Comparison of ENCODE assay signal across 28 cellular contexts in the genomic region with DNA sequence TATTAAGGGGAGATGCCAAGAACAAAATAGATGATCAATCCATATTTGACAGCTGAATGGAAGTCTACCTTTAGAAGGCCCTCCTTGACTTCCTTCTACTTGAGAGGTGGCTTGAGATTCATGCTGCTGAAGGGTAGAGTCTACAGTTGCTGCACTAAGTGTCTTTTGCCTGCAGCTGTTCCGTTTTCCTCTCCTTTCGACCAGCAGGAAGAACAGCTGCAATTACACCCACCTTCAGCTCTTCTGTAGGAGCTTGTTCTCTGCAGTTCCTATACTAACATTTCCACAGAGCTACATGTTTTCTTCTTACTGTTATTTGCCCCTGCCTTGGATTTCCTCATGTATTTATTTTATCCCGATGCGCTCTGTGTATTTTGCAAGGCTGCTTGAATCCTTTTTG.
"Had no signal": no experiment of that assay in that cellular context is flagged by ENCODE, and none has a peak within 500 bp of the region (broad histone marks: within the 10 kb centered on the region; RNA-seq: fewer than 3 reads in every experiment).

No MANE protein-coding gene starts in this region.

- H3K4me1 ChIP-seq: pancreas, psoas muscle, sigmoid colon, stomach, tibial nerve, upper lobe of left lung, vagina had no signal

- H3K4me1 Mint-ChIP-seq: stimulated activated effector memory CD8-positive, alpha-beta T cell treated with anti-CD3 and anti-CD28 coated beads, Interleukin-12 subunit alpha, Interleukin-12 subunit beta, amount 100 ng/mL, for 72 hours; stimulated activated naive B cell treated with anti-CD40 and anti-IgM and Interleukin-4, amounts not matched to agents 10 μg/mL and 1 μg/mL and 100 μg/mL, for 72 hours had no signal

- H3K36me3 Mint-ChIP-seq: naive thymus-derived CD8-positive, alpha-beta T cell; natural killer cell treated with Interleukin-12 subunit alpha and Interleukin-12 subunit beta and Interleukin-15 and Interleukin-18, amount 100 ng/mL, for 72 hours; stimulated activated effector memory CD8-positive, alpha-beta T cell treated with anti-CD3 and anti-CD28 coated beads, Interleukin-12 subunit alpha, Interleukin-12 subunit beta, amount 100 ng/mL, for 72 hours; stimulated activated naive B cell treated with anti-CD40 and anti-IgM and Interleukin-4, amounts not matched to agents 10 μg/mL and 1 μg/mL and 100 μg/mL, for 72 hours had no signal

- H3K4me3 Mint-ChIP-seq: naive thymus-derived CD8-positive, alpha-beta T cell; natural killer cell treated with Interleukin-12 subunit alpha and Interleukin-12 subunit beta and Interleukin-15 and Interleukin-18, amount 100 ng/mL, for 72 hours; nephron progenitor cell; neural crest cell; stimulated activated effector memory CD8-positive, alpha-beta T cell treated with anti-CD3 and anti-CD28 coated beads, Interleukin-12 subunit alpha, Interleukin-12 subunit beta, amount 100 ng/mL, for 72 hours; stimulated activated naive B cell treated with anti-CD40 and anti-IgM and Interleukin-4, amounts not matched to agents 10 μg/mL and 1 μg/mL and 100 μg/mL, for 72 hours; stimulated activated naive CD8-positive, alpha-beta T cell treated with anti-CD3 and anti-CD28 coated beads, Interleukin-15, Interleukin-2, amounts not matched to agents 100 ng/mL and 50 ng/mL, for 24 hours had no signal

- H3K36me3 ChIP-seq: neutrophil, pancreas, right lobe of liver, sigmoid colon, stomach, thoracic aorta, thyroid gland, tibial nerve, upper lobe of left lung, vagina had no signal

- DNase-seq: naive thymus-derived CD8-positive, alpha-beta T cell; nephron progenitor cell; nucleus accumbens; pancreas; psoas muscle; right cardiac atrium; right lobe of liver; sigmoid colon; small intestine; stimulated activated CD4-positive, alpha-beta T cell treated with anti-CD3 and anti-CD28 coated beads, Interleukin-15, amount 100 ng/mL, for 24 hours; stimulated activated CD4-positive, alpha-beta T cell treated with anti-CD3 and anti-CD28 coated beads, Interleukin-2, amount 100 ng/mL, for 24 hours; stimulated activated CD4-positive, alpha-beta T cell treated with anti-CD3 and anti-CD28 coated beads, Interleukin-2, amount 100 ng/mL, for 48 hours; stimulated activated CD4-positive, alpha-beta T cell treated with anti-CD3 and anti-CD28 coated beads, Interleukin-4, amount 100 ng/mL, for 24 hours; stimulated activated naive B cell treated with anti-CD40 and anti-IgM and Interleukin-4, amounts not matched to agents 10 μg/mL and 1 μg/mL and 100 μg/mL, for 72 hours; stimulated activated naive CD4-positive, alpha-beta T cell treated with Interleukin-2 at 50 U/mL for 16 hours; stomach; thyroid gland; trophoblast cell; upper lobe of left lung had no signal

- H3K27ac ChIP-seq: neutrophil, pancreas, psoas muscle, right lobe of liver, sigmoid colon, stomach, thoracic aorta, thyroid gland, tibial nerve, upper lobe of left lung, vagina had no signal

- H3K27me3 Mint-ChIP-seq: stimulated activated naive CD8-positive, alpha-beta T cell treated with anti-CD3 and anti-CD28 coated beads, Interleukin-15, Interleukin-2, amounts not matched to agents 100 ng/mL and 50 ng/mL, for 24 hours had no signal

- H3K9me3 ChIP-seq: neutrophil, pancreas, psoas muscle, right lobe of liver, sigmoid colon, thoracic aorta, thyroid gland, tibial nerve, upper lobe of left lung, vagina had no signal

- H3K27me3 ChIP-seq: neutrophil, pancreas, right lobe of liver, sigmoid colon, stomach, thyroid gland, tibial nerve, upper lobe of left lung, vagina had no signal

- H3K9me3 Mint-ChIP-seq: naive thymus-derived CD8-positive, alpha-beta T cell; natural killer cell treated with Interleukin-12 subunit alpha and Interleukin-12 subunit beta and Interleukin-15 and Interleukin-18, amount 100 ng/mL, for 72 hours; nephron progenitor cell; stimulated activated naive B cell treated with anti-CD40 and anti-IgM and Interleukin-4, amounts not matched to agents 10 μg/mL and 1 μg/mL and 100 μg/mL, for 72 hours; stimulated activated naive CD8-positive, alpha-beta T cell treated with anti-CD3 and anti-CD28 coated beads, Interleukin-15, Interleukin-2, amounts not matched to agents 100 ng/mL and 50 ng/mL, for 24 hours had no signal

- H3K4me3 ChIP-seq: pancreas, psoas muscle, right lobe of liver, sigmoid colon, stomach, thoracic aorta, thyroid gland, tibial nerve, upper lobe of left lung, vagina had no signal

- H3K27ac Mint-ChIP-seq: naive thymus-derived CD8-positive, alpha-beta T cell; natural killer cell treated with Interleukin-12 subunit alpha and Interleukin-12 subunit beta and Interleukin-15 and Interleukin-18, amount 100 ng/mL, for 72 hours; nephron progenitor cell; progenitor cell of endocrine pancreas; stimulated activated effector memory CD8-positive, alpha-beta T cell treated with anti-CD3 and anti-CD28 coated beads, Interleukin-12 subunit alpha, Interleukin-12 subunit beta, amount 100 ng/mL, for 72 hours; stimulated activated naive B cell treated with anti-CD40 and anti-IgM and Interleukin-4, amounts not matched to agents 10 μg/mL and 1 μg/mL and 100 μg/mL, for 72 hours; stimulated activated naive CD8-positive, alpha-beta T cell treated with anti-CD3 and anti-CD28 coated beads, Interleukin-15, Interleukin-2, amounts not matched to agents 100 ng/mL and 50 ng/mL, for 24 hours had no signal
